ENCODE assay signal across 5 cellular contexts in the genomic region with DNA sequence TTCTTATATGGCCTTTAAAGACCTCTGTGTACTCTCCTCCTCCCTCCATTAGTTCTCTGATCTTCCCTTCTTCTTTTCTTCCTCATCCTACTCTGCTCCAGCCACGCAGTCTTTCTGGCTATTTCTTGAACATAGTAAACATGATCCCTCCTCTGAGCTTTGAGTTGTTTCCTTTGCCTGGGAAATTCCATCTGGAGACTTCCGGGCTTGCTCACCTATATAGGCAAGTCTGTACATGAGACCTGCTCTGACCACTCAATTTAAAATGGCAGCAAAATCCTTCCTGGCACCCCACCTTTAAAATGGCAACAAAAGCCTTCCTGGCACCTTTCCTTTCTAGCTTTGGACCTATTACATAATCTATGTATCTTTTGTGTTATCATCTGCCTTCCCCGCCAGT.
DNase-seq lines count a peak whose midpoint lies in the region; ATAC-seq, FAIRE-seq and TF ChIP-seq lines count a peak whose summit lies in the region.
"Not testable (repeated sequence)": the region's sequence is repeated elsewhere in the genome, so short reads cannot be mapped to it uniquely, and the experiment has no call there.

No MANE protein-coding gene starts in this region.

- H3K23ac ChIP-seq in IMR-90 (ENCODE audit: low read depth, low read length), result not testable (repeated sequence)

- H3K27me3 Mint-ChIP-seq in natural killer cell treated with Interleukin-12 subunit alpha and Interleukin-12 subunit beta and Interleukin-15 and Interleukin-18, amount 100 ng/mL, for 72 hours, result peaks cover 16 to 24% of the 10 kb centered on the region in 2 donors

- not testable (repeated sequence) for H3K4me2 ChIP-seq in IMR-90 (ENCODE audit: low read depth, low read length)

- H3K27ac Mint-ChIP-seq in natural killer cell treated with Interleukin-12 subunit alpha and Interleukin-12 subunit beta and Interleukin-15 and Interleukin-18, amount 100 ng/mL, for 72 hours, result not testable (repeated sequence)

- not testable (repeated sequence) for BruUV-seq in IMR-90 (replicated peaks; lab: Mats Ljungman, UMichigan)

- H3K18ac ChIP-seq in IMR-90 (ENCODE audit: low read depth, low read length), result not testable (repeated sequence)

- H2BK15ac ChIP-seq in IMR-90 (ENCODE audit: low read depth, low read length), result not testable (repeated sequence)

- H3K9me3 Mint-ChIP-seq in natural killer cell treated with Interleukin-12 subunit alpha and Interleukin-12 subunit beta and Interleukin-15 and Interleukin-18, amount 100 ng/mL, for 72 hours, result not testable (repeated sequence)

- peak; percentile 44 for FAIRE-seq in GM18507 (lab: Jason Lieb, UNC)
- peak; percentile 82 for FAIRE-seq in colon (lab: Jason Lieb, UNC)

- not testable (repeated sequence) for TF ChIP-seq CTCF in IMR-90 (conservative IDR thresholded peaks at IDR 0.05; ENCODE audit: low read depth, low read length); foreskin keratinocyte (conservative IDR thresholded peaks at IDR 0.05)

- TF ChIP-seq POLR2A in IMR-90 (IDR thresholded peaks at IDR 0.05; ENCODE audit: low read depth, low read length), result not testable (repeated sequence)

- not testable (repeated sequence) for H3K27ac ChIP-seq in IMR-90 (ENCODE audit: insufficient read depth, low read length)
- H3K27ac ChIP-seq in foreskin keratinocyte, result peak overlapping the region; percentile 87

- H3K4ac ChIP-seq in IMR-90 (ENCODE audit: low read depth, low read length), result not testable (repeated sequence)

- peak overlapping the region; percentile 5; the same call in 1 of the 2 replicates for H2BK120ac ChIP-seq in IMR-90 (ENCODE audit: low read depth, low read length)

- no CpG with 5 or more reads among the region's 3 CpGs for WGBS in IMR-90 (ENCODE audit: extremely low coverage in 2 of 2, insufficient read length in 1 of 2), 2 experiments

- not testable (repeated sequence) for H3K14ac ChIP-seq in IMR-90 (replicated peaks; ENCODE audit: low read depth, low read length)

- not testable (repeated sequence) for TF ChIP-seq RAD21 in IMR-90 (IDR thresholded peaks at IDR 0.05; ENCODE audit: low read length)

- in situ Hi-C loops in IMR-90 (cut with MboI; ENCODE audit: low sequenced_read_pairs), result not testable (repeated sequence)

- H4K8ac ChIP-seq in IMR-90 (ENCODE audit: low read depth in 2 of 2, low read length in 2 of 2), result not testable (repeated sequence)

- H3K4me1 Mint-ChIP-seq in natural killer cell treated with Interleukin-12 subunit alpha and Interleukin-12 subunit beta and Interleukin-15 and Interleukin-18, amount 100 ng/mL, for 72 hours (ENCODE audit: low read depth in 2 of 2), result not testable (repeated sequence)

- not testable (repeated sequence) for H3K56ac ChIP-seq in IMR-90 (ENCODE audit: extremely low read depth, insufficient read depth, low read length)

- not testable (repeated sequence) for H4K91ac ChIP-seq in IMR-90 (ENCODE audit: insufficient read depth, low read depth, low read length)

- not testable (repeated sequence) for H3K4me3 ChIP-seq in IMR-90 (ENCODE audit: insufficient read depth, low read depth, low read length)

- not testable (repeated sequence) for H4K20me1 ChIP-seq in IMR-90 (ENCODE audit: insufficient read depth, low read length)

- not testable (repeated sequence) for H3K27me3 ChIP-seq in IMR-90 (ENCODE audit: control insufficient read depth, insufficient read depth, low read length); foreskin keratinocyte

- not testable (repeated sequence) for H3K9me1 ChIP-seq in IMR-90 (ENCODE audit: insufficient read depth, low read length)

- H3K79me1 ChIP-seq in IMR-90 (ENCODE audit: low read depth in 1 of 2, low read length in 2 of 2), result not testable (repeated sequence)

- not testable (repeated sequence) for ATAC-seq in IMR-90 (ENCODE audit: low read depth); natural killer cell treated with Interleukin-12 subunit alpha and Interleukin-12 subunit beta and Interleukin-15 and Interleukin-18, amount 100 ng/mL, for 72 hours
- peak; percentile 90 for ATAC-seq in foreskin keratinocyte

- POLR2A ChIA-PET in IMR-90 (lab: Charles Lee; ENCODE audit: unreplicated experiment), result not testable (repeated sequence)

- H3K36me3 ChIP-seq in IMR-90 (ENCODE audit: control insufficient read depth, insufficient read depth, low read length), result not testable (repeated sequence)

- peak overlapping the region; percentile 9 for H3K4me3 Mint-ChIP-seq in natural killer cell treated with Interleukin-12 subunit alpha and Interleukin-12 subunit beta and Interleukin-15 and Interleukin-18, amount 100 ng/mL, for 72 hours

- H3K36me3 Mint-ChIP-seq in natural killer cell treated with Interleukin-12 subunit alpha and Interleukin-12 subunit beta and Interleukin-15 and Interleukin-18, amount 100 ng/mL, for 72 hours, result not testable (repeated sequence)

- DNase-seq in GM18507 (ENCODE audit: extremely low spot score, insufficient read length, low read depth); IMR-90; foreskin keratinocyte; natural killer cell treated with Interleukin-12 subunit alpha and Interleukin-12 subunit beta and Interleukin-15 and Interleukin-18, amount 100 ng/mL, for 72 hours (ENCODE audit: low spot score): not testable (repeated sequence)

- not testable (repeated sequence) for H3K9ac ChIP-seq in IMR-90 (ENCODE audit: low read depth, low read length)

- CTCF ChIA-PET in IMR-90 (lab: Yijun Ruan, JAX), result not testable (repeated sequence)

- H2BK20ac ChIP-seq in IMR-90 (ENCODE audit: low read depth, low read length), result not testable (repeated sequence)

- not testable (repeated sequence) for H2BK5ac ChIP-seq in IMR-90 (ENCODE audit: low read depth, low read length, poor library complexity, severe bottlenecking)

- H2AK9ac ChIP-seq in IMR-90 (replicated peaks; ENCODE audit: low read depth, low read length, poor library complexity), result not testable (repeated sequence)

- H2AK5ac ChIP-seq in IMR-90 (ENCODE audit: low read depth, low read length), result not testable (repeated sequence)

- H3K4me1 ChIP-seq in IMR-90 (ENCODE audit: control insufficient read depth, insufficient read depth, low read length); foreskin keratinocyte: not testable (repeated sequence)

- not testable (repeated sequence) for H3K9me3 ChIP-seq in IMR-90 (ENCODE audit: control insufficient read depth, insufficient read depth, low read length)

- not testable (repeated sequence) for H2AFZ ChIP-seq in IMR-90 (replicated peaks; ENCODE audit: low read length, poor library complexity)

- H4K5ac ChIP-seq in IMR-90 (ENCODE audit: low read depth, low read length), result not testable (repeated sequence)

- intact Hi-C loops in IMR-90 (cut with micrococcal nuclease), result not testable (repeated sequence)

- dilution Hi-C loops in IMR-90 (cut with HindIII; ENCODE audit: low sequenced_read_pairs, unreplicated experiment), result not testable (repeated sequence)
